ENCODE assay signal across 17 cellular contexts in the genomic region with DNA sequence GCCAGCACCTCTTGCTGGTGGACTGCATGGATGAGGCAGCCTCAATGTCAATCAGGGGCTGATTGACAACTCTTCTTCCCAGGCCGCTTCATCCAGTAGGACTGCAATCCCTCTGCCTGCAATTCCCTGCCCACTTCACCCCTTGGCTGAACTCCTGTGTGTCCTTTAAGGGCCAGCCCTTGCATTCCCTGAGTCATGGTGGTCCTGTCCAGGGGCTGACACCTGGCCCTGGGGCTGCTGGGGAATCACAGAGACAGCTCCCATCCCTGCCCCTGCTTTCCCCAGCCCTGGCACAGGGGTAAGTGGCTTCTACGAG. TPM values are rescaled to one million over a fixed set of nuclear protein-coding genes. Genes with fewer than 3 reads are reported as not detected.
DNase-seq lines count a peak whose midpoint lies in the region; ATAC-seq and TF ChIP-seq lines count a peak whose summit lies in the region.
"Had no signal": no experiment of that assay in that cellular context is flagged by ENCODE, and none has a peak within 500 bp of the region (broad histone marks: within the 10 kb centered on the region; RNA-seq: fewer than 3 reads in every experiment).

No MANE protein-coding gene starts in this region.

- H3K4me3 ChIP-seq in right atrium auricular region (no peak overlapping the region), dorsolateral prefrontal cortex (no peak overlapping the region), left lung (no peak overlapping the region), transverse colon (no peak overlapping the region)

- ATAC-seq in left ventricle myocardium superior (no peak), left lung (no peak)
- ATAC-seq: Panc1 had no signal

- in situ Hi-C loops in transverse colon (cut with MboI; ENCODE audit: low pct_ligation_motif_present in 1 of 4, low pct_unique_long_range_greater_than_20kb in 1 of 4, low sequenced_read_pairs in 3 of 4), result no loop called here

- H3K36me3 ChIP-seq in right atrium auricular region, result no peaks in the 10 kb centered on the region
- no peaks in the 10 kb centered on the region for H3K36me3 ChIP-seq in left lung
- no peaks in the 10 kb centered on the region for H3K36me3 ChIP-seq in transverse colon

- 82% methylated on average over 2 of the region's 2 CpGs; no CpG with 5 or more reads in 1 of the 2 donors for WGBS in transverse colon (ENCODE audit: low coverage in 1 of 2), 2 donors

- H3K27ac ChIP-seq in right atrium auricular region (no peak overlapping the region), dorsolateral prefrontal cortex (no peak overlapping the region), left lung (no peak overlapping the region), transverse colon (no peak overlapping the region)

- H3K4me1 ChIP-seq in right atrium auricular region (peaks cover 0 to 16% of the 10 kb centered on the region in 2 donors), left lung (peaks cover under 1 to 10% of the 10 kb centered on the region in 2 donors), transverse colon (peaks cover 18 to 37% (median 34%) of the 10 kb centered on the region in 4 donors)

- TF ChIP-seq CTCF in right atrium auricular region (IDR thresholded peaks at IDR 0.05) (no peak), dorsolateral prefrontal cortex (IDR thresholded peaks at IDR 0.05 in 54 of 56, conservative IDR thresholded peaks at IDR 0.05 in 2 of 56; ENCODE audit: low read depth in 1 of 56, partially characterized antibody in 56 of 56) (no peak), left lung (IDR thresholded peaks at IDR 0.05) (no peak), transverse colon (IDR thresholded peaks at IDR 0.05) (no peak)

- intact Hi-C loops in left ventricle myocardium superior (cut with micrococcal nuclease), result no loop called here
- intact Hi-C loops in dorsolateral prefrontal cortex (cut with DNase I), result no loop called here
- intact Hi-C loops in left lung (cut with DNase I), result loop anchor here in 1 of 2 donors (5.0 kb wide), 1 partner anchor 126 kb away; no protein-coding TSS in a partner anchor
- intact Hi-C loops in transverse colon (cut with DNase I; ENCODE audit: low total_unique reads), result no loop called here

- no peaks in the 10 kb centered on the region for H3K27me3 ChIP-seq in right atrium auricular region
- H3K27me3 ChIP-seq in dorsolateral prefrontal cortex, result no peaks in the 10 kb centered on the region
- no peaks in the 10 kb centered on the region for H3K27me3 ChIP-seq in left lung
- H3K27me3 ChIP-seq in transverse colon, result no peaks in the 10 kb centered on the region

- no peaks in the 10 kb centered on the region for H3K9me3 ChIP-seq in right atrium auricular region
- H3K9me3 ChIP-seq in left lung, result no peaks in the 10 kb centered on the region
- H3K9me3 ChIP-seq in transverse colon, result no peaks in the 10 kb centered on the region
- H3K9me3 ChIP-seq: Caco-2 had no signal

- no peak for TF ChIP-seq POLR2A in transverse colon (IDR thresholded peaks at IDR 0.05)

- DNase-seq in left ventricle myocardium superior (peak; percentile 19), right atrium auricular region (ENCODE audit: low spot score) (no peak), dorsolateral prefrontal cortex (peak in 7 of 10 donors; percentile 1 to 30 (median 14)), left lung (peak; percentile 10 to 25), transverse colon (peak; percentile 3), activated gamma-delta T cell treated with Interleukin-2 at 50 U/mL for 16 hours (no peak), NCI-H2107 treated with DMSO at 0.1 percent for 48 hours (lab: John Stamatoyannopoulos, UW; ENCODE audit: unreplicated experiment) (no peak), SIG-M5 (lab: John Stamatoyannopoulos, UW) (no peak)
- DNase-seq: CD4-positive, CD25-positive, alpha-beta regulatory T cell; KG1; NCI-H1436; NCI-H2029; NCI-H2171 treated with DMSO at 0.1 percent for 48 hours; NCI-H510A treated with DMSO at 0.1 percent for 48 hours had no signal

- no peak for TF ChIP-seq EP300 in transverse colon (IDR thresholded peaks at IDR 0.05; ENCODE audit: low read depth)

RNA-seq across cellular contexts. Expression of a gene that starts 4.6 kb away (rescaled TPM):
- total RNA-seq in left ventricle myocardium superior, result not detected
- under 1 TPM in 1 of 2 donors, not detected in 1; 0.19 TPM for total RNA-seq in right atrium auricular region
- total RNA-seq in dorsolateral prefrontal cortex, result 1 to 10 TPM in 1 of 120 experiments, under 1 TPM in 1, not detected in 118; 0.81 to 1.3 TPM
- total RNA-seq in left lung, result not detected
- 100 to 1,000 TPM; 228 to 468 (median 363) TPM for total RNA-seq in transverse colon
- total RNA-seq: CD4-positive, CD25-positive, alpha-beta regulatory T cell; H4 had no signal

RNA-seq across cellular contexts. Expression of a gene that starts 27.5 kb away (rescaled TPM):
- total RNA-seq in left ventricle myocardium superior, result 113 TPM
- total RNA-seq in right atrium auricular region, result 100 to 1,000 TPM; 121 to 197 TPM
- 100 to 1,000 TPM in 35 of 120 experiments, 10 to 100 TPM in 85; 34.5 to 187 (median 81.8) TPM for total RNA-seq in dorsolateral prefrontal cortex
- total RNA-seq in left lung, result 10 to 100 TPM; 13.8 to 30.9 TPM
- 10 to 100 TPM in 3 of 4 donors, 1 to 10 TPM in 1; 8.2 to 34.1 (median 24.3) TPM for total RNA-seq in transverse colon

RNA-seq across cellular contexts. Expression of a gene that starts 56.2 kb away (rescaled TPM):
- total RNA-seq in left ventricle myocardium superior (2.6 TPM), right atrium auricular region (1 to 10 TPM; 2.8 to 3.6 TPM), dorsolateral prefrontal cortex (100 to 1,000 TPM in 1 of 120 experiments, 10 to 100 TPM in 97, 1 to 10 TPM in 22; 1.8 to 148 (median 23.0) TPM), left lung (10 to 100 TPM in 1 of 2 donors, 1 to 10 TPM in 1; 8.4 to 11.6 TPM), transverse colon (1 to 10 TPM in 2 of 4 donors, not detected in 2; 1.2 to 1.4 TPM)
- total RNA-seq: CD4-positive, CD25-positive, alpha-beta regulatory T cell; H4 had no signal

Comparison
In these comparisons a context has a peak if more than half of its experiments do, and no peak if none do; other contexts are left out.
1. DNase-seq: peak in left ventricle myocardium superior (single experiment), dorsolateral prefrontal cortex (7 of 10), left lung (2 of 2) and transverse colon (single experiment); none in right atrium auricular region (single experiment), activated gamma-delta T cell treated with Interleukin-2 at 50 U/mL for 16 hours (single experiment), NCI-H2107 treated with DMSO at 0.1 percent for 48 hours (single experiment) and SIG-M5 (single experiment).
2. RNA of a gene that starts 4.6 kb away (total RNA-seq): 228 to 468 TPM in transverse colon; not detected in left ventricle myocardium superior (single experiment), 0.19 TPM in right atrium auricular region, 0.81 to 1.3 TPM in dorsolateral prefrontal cortex and not detected in left lung; every median in the first group is over 10 times any median in the second.